9 cellular contexts compared by ENCODE assay signal in the genomic region with DNA sequence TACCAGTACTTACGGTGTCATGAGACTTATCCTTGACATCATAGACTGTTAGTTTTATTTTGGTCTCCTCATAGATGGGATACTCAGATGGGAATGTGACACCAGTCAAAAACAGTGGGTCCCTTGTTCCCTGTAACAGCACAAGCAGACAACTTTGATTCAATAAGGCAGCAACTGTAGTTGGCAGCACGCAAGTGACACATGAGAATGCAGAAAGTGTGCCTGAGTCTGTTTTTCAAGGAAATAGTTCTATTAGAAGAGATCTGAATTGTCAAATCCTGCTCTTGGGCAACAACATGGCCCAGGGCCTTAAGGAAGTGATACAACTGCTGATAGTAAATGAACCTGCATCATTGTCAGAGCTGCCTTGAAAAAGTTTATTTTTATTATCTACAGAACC.
A peak's percentile ranks its signal among the peaks of the same experiment; 100 is the strongest.
DNase-seq lines count a peak whose midpoint lies in the region; ATAC-seq, FAIRE-seq and TF ChIP-seq lines count a peak whose summit lies in the region.
"Had no signal": no experiment of that assay in that cellular context is flagged by ENCODE, and none has a peak within 500 bp of the region (broad histone marks: within the 10 kb centered on the region; RNA-seq: fewer than 3 reads in every experiment).

No MANE protein-coding gene starts in this region.

- H3K9me3 ChIP-seq in endothelial cell of umbilical vein (replicated peaks; ENCODE audit: control insufficient read depth, insufficient read depth, low read length) (no peaks in the 10 kb centered on the region), prostate gland (no peaks in the 10 kb centered on the region)

- H3K27me3 ChIP-seq in endothelial cell of umbilical vein (ENCODE audit: control insufficient read depth in 2 of 2, insufficient read depth in 2 of 2, low read length in 2 of 2) (no peaks in the 10 kb centered on the region), prostate gland (replicated peaks; ENCODE audit: insufficient read depth) (no peaks in the 10 kb centered on the region)

- dilution Hi-C loops in endothelial cell of umbilical vein (cut with MboI; ENCODE audit: extremely low pct_ligation_motif_present, low sequenced_read_pairs) = no loop called here

- H3K4me2 ChIP-seq in endothelial cell of umbilical vein (ENCODE audit: insufficient read depth, low read length) = peak overlapping the region; percentile 97

- H3K4me3 ChIP-seq in endothelial cell of umbilical vein (replicated peaks in 1 of 3; ENCODE audit: insufficient read depth in 1 of 3, low read depth in 1 of 3, low read length in 3 of 3) (no peak overlapping the region), prostate gland (no peak overlapping the region)

- TF ChIP-seq CTCF in endothelial cell of umbilical vein (IDR thresholded peaks at IDR 0.05; ENCODE audit: extremely low read depth in 1 of 2, insufficient read depth in 1 of 2, low read depth in 1 of 2, low read length in 2 of 2) = no peak
- no peak for TF ChIP-seq CTCF in prostate gland (IDR thresholded peaks at IDR 0.05)

- WGBS in prostate gland = 48% methylated on average over 2 of the region's 2 CpGs

- no peak overlapping the region for H3K9ac ChIP-seq in endothelial cell of umbilical vein (replicated peaks; ENCODE audit: extremely low read depth, insufficient read depth, low read length)
- H3K9ac ChIP-seq: parathyroid adenoma had no signal

- H3K27ac ChIP-seq in endothelial cell of umbilical vein (ENCODE audit: insufficient read depth, low read depth, low read length) (no peak overlapping the region), prostate gland (peak overlapping the region in 1 of 2 donors; percentile 22)
- H3K27ac ChIP-seq: parathyroid adenoma had no signal

- TF ChIP-seq POLR2A in endothelial cell of umbilical vein (IDR thresholded peaks at IDR 0.05; ENCODE audit: low read depth, low read length) = no peak
- no peak for TF ChIP-seq POLR2A in prostate gland (IDR thresholded peaks at IDR 0.05)

- no TSS peak for BruUV-seq in endothelial cell of umbilical vein (replicated peaks; lab: Mats Ljungman, UMichigan)

- POLR2A ChIA-PET in endothelial cell of umbilical vein (lab: Charles Lee) = no interaction called here

- no peak overlapping the region for H2AFZ ChIP-seq in endothelial cell of umbilical vein (ENCODE audit: low read depth, low read length)
- H2AFZ ChIP-seq: parathyroid adenoma had no signal

- H3K4me1 ChIP-seq in endothelial cell of umbilical vein (ENCODE audit: control insufficient read depth, extremely low read depth, insufficient read depth, low read length) (peaks cover 35% of the 10 kb centered on the region), prostate gland (replicated peaks) (no peaks in the 10 kb centered on the region)
- H3K4me1 ChIP-seq: parathyroid adenoma had no signal

- no peaks in the 10 kb centered on the region for H3K79me2 ChIP-seq in endothelial cell of umbilical vein (ENCODE audit: control insufficient read depth, insufficient read depth, low read length)
- H3K79me2 ChIP-seq: parathyroid adenoma had no signal

- H4K20me1 ChIP-seq in endothelial cell of umbilical vein (replicated peaks; ENCODE audit: control insufficient read depth, extremely low read depth, insufficient read depth, low read length) = no peaks in the 10 kb centered on the region

- intact Hi-C loops in endothelial cell of umbilical vein (cut with micrococcal nuclease) = no loop called here
- intact Hi-C loops in prostate gland (cut with DNase I) = no loop called here

- no peaks in the 10 kb centered on the region for H3K9me1 ChIP-seq in endothelial cell of umbilical vein (replicated peaks; ENCODE audit: control insufficient read depth, extremely low read depth, insufficient read depth, low read length)

- no peak for FAIRE-seq in endothelial cell of umbilical vein (lab: Jason Lieb, UNC)

- no peaks in the 10 kb centered on the region for H3K36me3 ChIP-seq in endothelial cell of umbilical vein (ENCODE audit: control insufficient read depth in 2 of 2, extremely low read depth in 1 of 2, insufficient read depth in 2 of 2, low read length in 2 of 2)
- no peaks in the 10 kb centered on the region for H3K36me3 ChIP-seq in prostate gland

- no peak for ATAC-seq in GM19455 (IDR thresholded peaks at IDR 0.05; ENCODE audit: unreplicated experiment)
- ATAC-seq in GM19463 (IDR thresholded peaks at IDR 0.05; ENCODE audit: unreplicated experiment) = no peak

- DNase-seq in ELR (ENCODE audit: low read depth) (peak; percentile 63), SKM-1 treated with dmso at 0.1 percent for 144 hours (lab: John Stamatoyannopoulos, UW; ENCODE audit: unreplicated experiment) (peak; percentile 4), endothelial cell of umbilical vein (ENCODE audit: low read depth, low spot score) (peak; percentile 41), prostate gland (ENCODE audit: low spot score) (peak; percentile 10), NCI-H1694 (lab: John Stamatoyannopoulos, UW) (no peak), NCI-H1436 treated with DMSO at 0.1 percent for 48 hours (lab: John Stamatoyannopoulos, UW) (no peak)

- CTCF ChIA-PET in endothelial cell of umbilical vein (lab: Charles Lee) = interaction anchor here (1.5 to 1.9 kb wide), 3 partner anchors 14 to 51 kb away, joined by 6 to 8 read pairs (median 7); no protein-coding TSS in a partner anchor

TF ChIP-seq in endothelial cell of umbilical vein, 7 proteins besides CTCF, POLR2A, EP300 and RAD21:
- TF ChIP-seq MYC (IDR thresholded peaks at IDR 0.05; ENCODE audit: low read depth, low read length) (no peak), JUN (IDR thresholded peaks at IDR 0.05; ENCODE audit: borderline replicate concordance, insufficient read depth, insufficient read length, low read depth) (no peak), POLR2AphosphoS5 (IDR thresholded peaks at IDR 0.05; ENCODE audit: insufficient read depth, low read depth, low read length) (no peak), FOS (IDR thresholded peaks at IDR 0.05; ENCODE audit: borderline replicate concordance, insufficient read depth, low read length) (no peak), GATA2 (IDR thresholded peaks at IDR 0.05; ENCODE audit: insufficient read depth, insufficient read length, low read depth, low read length) (no peak)
- TF ChIP-seq, protein P1, sequence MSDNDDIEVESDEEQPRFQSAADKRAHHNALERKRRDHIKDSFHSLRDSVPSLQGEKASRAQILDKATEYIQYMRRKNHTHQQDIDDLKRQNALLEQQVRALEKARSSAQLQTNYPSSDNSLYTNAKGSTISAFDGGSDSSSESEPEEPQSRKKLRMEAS (IDR thresholded peaks at IDR 0.05; ENCODE audit: insufficient read depth, insufficient read length) = no peak

Comparison
In these comparisons a context has a peak if more than half of its experiments do, and no peak if none do; other contexts are left out.
1. DNase-seq: peak in ELR (single experiment), SKM-1 treated with dmso at 0.1 percent for 144 hours (single experiment), endothelial cell of umbilical vein (single experiment) and prostate gland (single experiment); none in NCI-H1694 (single experiment) and NCI-H1436 treated with DMSO at 0.1 percent for 48 hours (single experiment).